Comparison of ENCODE assay signal across 28 cellular contexts in the genomic region with DNA sequence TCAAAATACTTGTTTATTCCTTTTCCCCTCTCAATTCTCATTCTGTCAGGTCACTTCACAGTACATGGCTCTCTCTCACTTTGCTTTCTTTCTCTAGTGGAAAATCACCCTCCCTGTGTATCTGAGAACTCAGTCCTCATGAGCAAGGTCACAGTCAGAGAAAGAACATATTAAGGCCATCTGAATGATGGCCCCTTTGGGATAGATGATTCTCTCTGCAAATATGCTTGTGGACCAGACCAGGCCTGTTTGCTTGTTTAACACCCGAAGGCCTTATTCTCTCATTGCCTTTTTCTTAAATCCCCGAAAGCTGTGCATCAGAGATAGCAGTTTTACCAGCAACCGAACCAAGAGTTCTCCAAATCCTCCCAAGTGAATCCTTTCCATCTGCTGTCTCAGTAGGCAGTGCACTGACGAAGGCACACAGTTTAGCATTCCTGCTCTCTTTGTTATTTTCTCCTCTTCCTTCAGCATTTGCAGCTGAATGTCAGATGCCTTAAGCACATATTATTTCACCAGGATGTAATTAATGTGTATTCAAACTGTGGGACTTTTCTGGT. TPM values are rescaled to one million over a fixed set of nuclear protein-coding genes. Genes with fewer than 3 reads are reported as not detected.
A peak's percentile ranks its signal among the peaks of the same experiment; 100 is the strongest.
DNase-seq lines count a peak whose midpoint lies in the region; ATAC-seq and TF ChIP-seq lines count a peak whose summit lies in the region.
"Had no signal": no experiment of that assay in that cellular context is flagged by ENCODE, and none has a peak within 500 bp of the region (broad histone marks: within the 10 kb centered on the region; RNA-seq: fewer than 3 reads in every experiment).

No MANE protein-coding gene starts in this region.

- ATAC-seq in RWPE2 (ENCODE audit: low read depth) = peak; percentile 35; the same call in 1 of the 3 replicates
- ATAC-seq: esophagus mucosa; left cardiac atrium; stimulated activated effector memory CD8-positive, alpha-beta T cell treated with anti-CD3 and anti-CD28 coated beads, Interleukin-12 subunit alpha, Interleukin-12 subunit beta, amount 100 ng/mL, for 72 hours had no signal

- DNase-seq in G401 (ENCODE audit: low spot score) (peak; percentile 84), RWPE2 (ENCODE audit: low spot score) (no peak), fibroblast of mammary gland (ENCODE audit: low read depth) (peak; percentile 48), renal cortical epithelial cell (ENCODE audit: low read depth) (peak; percentile 47), amniotic stem cell (lab: John Stamatoyannopoulos, UW) (no peak), activated gamma-delta T cell treated with Interleukin-2 at 50 U/mL for 16 hours (no peak)
- DNase-seq in activated CD8-positive, alpha-beta memory T cell treated with anti-CD3 and anti-CD28 coated beads for 24 hours = no peak
- no peak for DNase-seq in effector CD4-positive, alpha-beta T cell
- DNase-seq: activated CD4-positive, alpha-beta T cell treated with anti-CD3 and anti-CD28 coated beads for 4 hours; activated naive CD8-positive, alpha-beta T cell treated with anti-CD3 and anti-CD28 coated beads, Interleukin-2, amount 10 ng/mL, durations not matched to agents 7 days and 5 days; activated T-cell treated with anti-CD3 and anti-CD28 coated beads for 4 hours; endodermal cell; H9; Karpas-422; left cardiac atrium; NCI-H2081 treated with DMSO at 0.1 percent for 48 hours; NCI-H446 treated with DMSO at 0.1 percent for 48 hours; NCI-H82; posterior cingulate gyrus; T1000; upper lobe of left lung had no signal

- peaks cover 5% of the 10 kb centered on the region for H3K4me1 ChIP-seq in RWPE2 (ENCODE audit: insufficient read depth, poor library complexity, severe bottlenecking)
- H3K4me1 ChIP-seq: BLaER1 had no signal

- H3K4me3 ChIP-seq in RWPE2 (ENCODE audit: severe bottlenecking) (no peak overlapping the region), fibroblast of mammary gland (ENCODE audit: control insufficient read depth, low read depth, low read length) (no peak overlapping the region)
- H3K4me3 ChIP-seq: BLaER1, lung, upper lobe of left lung had no signal

- no peaks in the 10 kb centered on the region for H3K36me3 ChIP-seq in RWPE2 (ENCODE audit: low read depth)
- H3K36me3 ChIP-seq: BLaER1, upper lobe of left lung had no signal

- TF ChIP-seq CTCF in RWPE2 (IDR thresholded peaks at IDR 0.05; ENCODE audit: poor library complexity, severe bottlenecking) (no peak), fibroblast of mammary gland (conservative IDR thresholded peaks at IDR 0.05; ENCODE audit: control insufficient read depth, insufficient read depth, low read depth, low read length) (no peak)

- H3K27ac ChIP-seq in RWPE2 (ENCODE audit: poor library complexity, severe bottlenecking) = no peak overlapping the region
- H3K27ac ChIP-seq: BLaER1, HL-60, upper lobe of left lung, VCaP had no signal

- in situ Hi-C loops in G401 (cut with HindIII; ENCODE audit: low sequenced_read_pairs) = no loop called here

- H3K9me3 ChIP-seq in RWPE2 (ENCODE audit: severe bottlenecking) = no peaks in the 10 kb centered on the region
- H3K9me3 ChIP-seq: upper lobe of left lung had no signal

- H3K27me3 ChIP-seq in RWPE2 (ENCODE audit: insufficient read depth, poor library complexity, severe bottlenecking) = no peaks in the 10 kb centered on the region
- H3K27me3 ChIP-seq: BLaER1, upper lobe of left lung had no signal

RNA-seq across cellular contexts. Expression of a gene that starts 40.8 kb away (rescaled TPM):
- 0.06 and 1.5 TPM in 2 replicates for total RNA-seq in G401 (2014; rRNA removed; shearing (Covaris generic))
- 0.17 and 1.6 TPM in 2 replicates for total RNA-seq in renal cortical epithelial cell
- total RNA-seq: subcutaneous adipose tissue had no signal

Comparison
In these comparisons a context has a peak if more than half of its experiments do, and no peak if none do; other contexts are left out.
1. DNase-seq: peak in G401 (single experiment), fibroblast of mammary gland (single experiment) and renal cortical epithelial cell (single experiment); none in RWPE2 (single experiment), activated CD8-positive, alpha-beta memory T cell treated with anti-CD3 and anti-CD28 coated beads for 24 hours (single experiment), amniotic stem cell (single experiment), activated gamma-delta T cell treated with Interleukin-2 at 50 U/mL for 16 hours (single experiment) and effector CD4-positive, alpha-beta T cell (single experiment).